Comparison of ENCODE assay signal across 1 cellular context in the genomic region with DNA sequence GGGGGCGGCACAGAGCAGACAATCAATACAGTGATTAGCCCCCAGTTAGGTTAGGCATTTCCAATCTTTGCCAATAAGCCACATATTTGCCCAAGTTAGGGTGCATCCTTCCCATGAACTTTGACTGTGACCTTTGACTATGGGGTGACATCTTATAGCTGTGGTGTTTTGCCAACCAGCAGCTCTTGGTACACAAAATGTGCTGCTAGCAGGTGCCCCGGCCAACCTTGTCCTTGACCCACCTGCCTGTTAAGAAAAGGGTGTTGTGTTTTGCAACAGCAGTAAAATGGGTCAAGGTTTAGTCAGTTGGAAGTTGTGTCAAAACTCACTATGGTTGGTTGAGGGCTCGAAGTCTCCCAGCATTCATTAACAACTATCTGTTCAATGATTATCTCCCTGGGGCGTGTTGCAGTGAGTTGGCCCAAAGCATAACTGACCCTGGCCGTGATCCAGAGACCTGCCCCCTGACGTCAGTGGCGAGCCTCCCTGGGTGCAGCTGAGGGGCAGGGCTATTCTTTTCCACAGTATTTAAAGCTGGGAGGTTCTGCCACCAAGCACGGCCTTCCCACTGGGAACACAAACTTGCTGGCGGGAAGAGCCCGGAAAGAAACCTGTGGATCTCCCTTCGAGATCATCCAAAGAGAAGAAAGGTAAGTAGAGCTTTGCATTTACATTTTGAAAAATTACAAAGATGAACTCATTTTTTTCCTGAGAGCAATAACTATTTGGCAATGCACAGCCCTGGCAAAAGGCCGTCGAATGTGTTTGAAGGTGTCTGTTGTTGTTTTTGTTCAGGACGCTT.
TF ChIP-seq lines count a peak whose summit lies in the region.

Gene PCK1 (plus strand): TSS at position 557 of the 802 bp plus-strand sequence. CDS start 302 bp downstream, outside the sequence.

TF ChIP-seq in HepG2, 621 proteins besides CTCF, POLR2A, EP300 and RAD21 (continued from another document and continues in another):
- peak; percentile 90; the same call in 1 of the 2 replicates for TF ChIP-seq ZBED4 (CRISPR knock-in tag; IDR thresholded peaks at IDR 0.05; ENCODE audit: borderline replicate concordance)
- TF ChIP-seq, protein P1, sequence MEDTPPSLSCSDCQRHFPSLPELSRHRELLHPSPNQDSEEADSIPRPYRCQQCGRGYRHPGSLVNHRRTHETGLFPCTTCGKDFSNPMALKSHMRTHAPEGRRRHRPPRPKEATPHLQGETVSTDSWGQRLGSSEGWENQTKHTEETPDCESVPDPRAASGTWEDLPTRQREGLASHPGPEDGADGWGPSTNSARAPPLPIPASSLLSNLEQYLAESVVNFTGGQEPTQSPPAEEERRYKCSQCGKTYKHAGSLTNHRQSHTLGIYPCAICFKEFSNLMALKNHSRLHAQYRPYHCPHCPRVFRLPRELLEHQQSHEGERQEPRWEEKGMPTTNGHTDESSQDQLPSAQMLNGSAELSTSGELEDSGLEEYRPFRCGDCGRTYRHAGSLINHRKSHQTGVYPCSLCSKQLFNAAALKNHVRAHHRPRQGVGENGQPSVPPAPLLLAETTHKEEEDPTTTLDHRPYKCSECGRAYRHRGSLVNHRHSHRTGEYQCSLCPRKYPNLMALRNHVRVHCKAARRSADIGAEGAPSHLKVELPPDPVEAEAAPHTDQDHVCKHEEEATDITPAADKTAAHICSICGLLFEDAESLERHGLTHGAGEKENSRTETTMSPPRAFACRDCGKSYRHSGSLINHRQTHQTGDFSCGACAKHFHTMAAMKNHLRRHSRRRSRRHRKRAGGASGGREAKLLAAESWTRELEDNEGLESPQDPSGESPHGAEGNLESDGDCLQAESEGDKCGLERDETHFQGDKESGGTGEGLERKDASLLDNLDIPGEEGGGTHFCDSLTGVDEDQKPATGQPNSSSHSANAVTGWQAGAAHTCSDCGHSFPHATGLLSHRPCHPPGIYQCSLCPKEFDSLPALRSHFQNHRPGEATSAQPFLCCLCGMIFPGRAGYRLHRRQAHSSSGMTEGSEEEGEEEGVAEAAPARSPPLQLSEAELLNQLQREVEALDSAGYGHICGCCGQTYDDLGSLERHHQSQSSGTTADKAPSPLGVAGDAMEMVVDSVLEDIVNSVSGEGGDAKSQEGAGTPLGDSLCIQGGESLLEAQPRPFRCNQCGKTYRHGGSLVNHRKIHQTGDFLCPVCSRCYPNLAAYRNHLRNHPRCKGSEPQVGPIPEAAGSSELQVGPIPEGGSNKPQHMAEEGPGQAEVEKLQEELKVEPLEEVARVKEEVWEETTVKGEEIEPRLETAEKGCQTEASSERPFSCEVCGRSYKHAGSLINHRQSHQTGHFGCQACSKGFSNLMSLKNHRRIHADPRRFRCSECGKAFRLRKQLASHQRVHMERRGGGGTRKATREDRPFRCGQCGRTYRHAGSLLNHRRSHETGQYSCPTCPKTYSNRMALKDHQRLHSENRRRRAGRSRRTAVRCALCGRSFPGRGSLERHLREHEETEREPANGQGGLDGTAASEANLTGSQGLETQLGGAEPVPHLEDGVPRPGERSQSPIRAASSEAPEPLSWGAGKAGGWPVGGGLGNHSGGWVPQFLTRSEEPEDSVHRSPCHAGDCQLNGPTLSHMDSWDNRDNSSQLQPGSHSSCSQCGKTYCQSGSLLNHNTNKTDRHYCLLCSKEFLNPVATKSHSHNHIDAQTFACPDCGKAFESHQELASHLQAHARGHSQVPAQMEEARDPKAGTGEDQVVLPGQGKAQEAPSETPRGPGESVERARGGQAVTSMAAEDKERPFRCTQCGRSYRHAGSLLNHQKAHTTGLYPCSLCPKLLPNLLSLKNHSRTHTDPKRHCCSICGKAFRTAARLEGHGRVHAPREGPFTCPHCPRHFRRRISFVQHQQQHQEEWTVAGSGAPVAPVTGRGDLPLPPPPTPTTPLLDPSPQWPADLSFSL (CRISPR knock-in tag; IDR thresholded peaks at IDR 0.05) = peak; percentile 76
- no peak for TF ChIP-seq NFKB2 (CRISPR knock-in tag; IDR thresholded peaks at IDR 0.05; ENCODE audit: borderline replicate concordance)
- TF ChIP-seq, protein P2, sequence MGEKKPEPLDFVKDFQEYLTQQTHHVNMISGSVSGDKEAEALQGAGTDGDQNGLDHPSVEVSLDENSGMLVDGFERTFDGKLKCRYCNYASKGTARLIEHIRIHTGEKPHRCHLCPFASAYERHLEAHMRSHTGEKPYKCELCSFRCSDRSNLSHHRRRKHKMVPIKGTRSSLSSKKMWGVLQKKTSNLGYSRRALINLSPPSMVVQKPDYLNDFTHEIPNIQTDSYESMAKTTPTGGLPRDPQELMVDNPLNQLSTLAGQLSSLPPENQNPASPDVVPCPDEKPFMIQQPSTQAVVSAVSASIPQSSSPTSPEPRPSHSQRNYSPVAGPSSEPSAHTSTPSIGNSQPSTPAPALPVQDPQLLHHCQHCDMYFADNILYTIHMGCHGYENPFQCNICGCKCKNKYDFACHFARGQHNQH (CRISPR knock-in tag; IDR thresholded peaks at IDR 0.05) = peak; percentile 100
- TF ChIP-seq ZBTB3 (CRISPR knock-in tag; IDR thresholded peaks at IDR 0.05; ENCODE audit: borderline replicate concordance, low read depth) = peak; percentile 86
- 0 out of 2 replicates have a peak, but pooled peaks have one; percentile 27 for TF ChIP-seq SNAPC2 (CRISPR knock-in tag; IDR thresholded peaks at IDR 0.05)
- TF ChIP-seq, protein P3, sequence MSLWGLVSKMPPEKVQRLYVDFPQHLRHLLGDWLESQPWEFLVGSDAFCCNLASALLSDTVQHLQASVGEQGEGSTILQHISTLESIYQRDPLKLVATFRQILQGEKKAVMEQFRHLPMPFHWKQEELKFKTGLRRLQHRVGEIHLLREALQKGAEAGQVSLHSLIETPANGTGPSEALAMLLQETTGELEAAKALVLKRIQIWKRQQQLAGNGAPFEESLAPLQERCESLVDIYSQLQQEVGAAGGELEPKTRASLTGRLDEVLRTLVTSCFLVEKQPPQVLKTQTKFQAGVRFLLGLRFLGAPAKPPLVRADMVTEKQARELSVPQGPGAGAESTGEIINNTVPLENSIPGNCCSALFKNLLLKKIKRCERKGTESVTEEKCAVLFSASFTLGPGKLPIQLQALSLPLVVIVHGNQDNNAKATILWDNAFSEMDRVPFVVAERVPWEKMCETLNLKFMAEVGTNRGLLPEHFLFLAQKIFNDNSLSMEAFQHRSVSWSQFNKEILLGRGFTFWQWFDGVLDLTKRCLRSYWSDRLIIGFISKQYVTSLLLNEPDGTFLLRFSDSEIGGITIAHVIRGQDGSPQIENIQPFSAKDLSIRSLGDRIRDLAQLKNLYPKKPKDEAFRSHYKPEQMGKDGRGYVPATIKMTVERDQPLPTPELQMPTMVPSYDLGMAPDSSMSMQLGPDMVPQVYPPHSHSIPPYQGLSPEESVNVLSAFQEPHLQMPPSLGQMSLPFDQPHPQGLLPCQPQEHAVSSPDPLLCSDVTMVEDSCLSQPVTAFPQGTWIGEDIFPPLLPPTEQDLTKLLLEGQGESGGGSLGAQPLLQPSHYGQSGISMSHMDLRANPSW (CRISPR knock-in tag; IDR thresholded peaks at IDR 0.05; ENCODE audit: borderline replicate concordance) = peak; percentile 96; the same call in 1 of the 2 replicates
- 0 out of 2 replicates have a peak, but pooled peaks have one; percentile 61 for TF ChIP-seq YEATS4 (CRISPR knock-in tag; IDR thresholded peaks at IDR 0.05; ENCODE audit: borderline replicate concordance)
- TF ChIP-seq, protein P4, sequence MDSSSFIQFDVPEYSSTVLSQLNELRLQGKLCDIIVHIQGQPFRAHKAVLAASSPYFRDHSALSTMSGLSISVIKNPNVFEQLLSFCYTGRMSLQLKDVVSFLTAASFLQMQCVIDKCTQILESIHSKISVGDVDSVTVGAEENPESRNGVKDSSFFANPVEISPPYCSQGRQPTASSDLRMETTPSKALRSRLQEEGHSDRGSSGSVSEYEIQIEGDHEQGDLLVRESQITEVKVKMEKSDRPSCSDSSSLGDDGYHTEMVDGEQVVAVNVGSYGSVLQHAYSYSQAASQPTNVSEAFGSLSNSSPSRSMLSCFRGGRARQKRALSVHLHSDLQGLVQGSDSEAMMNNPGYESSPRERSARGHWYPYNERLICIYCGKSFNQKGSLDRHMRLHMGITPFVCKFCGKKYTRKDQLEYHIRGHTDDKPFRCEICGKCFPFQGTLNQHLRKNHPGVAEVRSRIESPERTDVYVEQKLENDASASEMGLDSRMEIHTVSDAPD (CRISPR knock-in tag; IDR thresholded peaks at IDR 0.05) = peak; percentile 98
- no peak for TF ChIP-seq ZNF883 (CRISPR knock-in tag; IDR thresholded peaks at IDR 0.05; ENCODE audit: not compliant biosample characterization)
- TF ChIP-seq ZNF33B (CRISPR knock-in tag; IDR thresholded peaks at IDR 0.05) = peak; percentile 99
- TF ChIP-seq ZBTB7B (CRISPR knock-in tag; IDR thresholded peaks at IDR 0.05) = peak; percentile 67
- TF ChIP-seq, protein P5, sequence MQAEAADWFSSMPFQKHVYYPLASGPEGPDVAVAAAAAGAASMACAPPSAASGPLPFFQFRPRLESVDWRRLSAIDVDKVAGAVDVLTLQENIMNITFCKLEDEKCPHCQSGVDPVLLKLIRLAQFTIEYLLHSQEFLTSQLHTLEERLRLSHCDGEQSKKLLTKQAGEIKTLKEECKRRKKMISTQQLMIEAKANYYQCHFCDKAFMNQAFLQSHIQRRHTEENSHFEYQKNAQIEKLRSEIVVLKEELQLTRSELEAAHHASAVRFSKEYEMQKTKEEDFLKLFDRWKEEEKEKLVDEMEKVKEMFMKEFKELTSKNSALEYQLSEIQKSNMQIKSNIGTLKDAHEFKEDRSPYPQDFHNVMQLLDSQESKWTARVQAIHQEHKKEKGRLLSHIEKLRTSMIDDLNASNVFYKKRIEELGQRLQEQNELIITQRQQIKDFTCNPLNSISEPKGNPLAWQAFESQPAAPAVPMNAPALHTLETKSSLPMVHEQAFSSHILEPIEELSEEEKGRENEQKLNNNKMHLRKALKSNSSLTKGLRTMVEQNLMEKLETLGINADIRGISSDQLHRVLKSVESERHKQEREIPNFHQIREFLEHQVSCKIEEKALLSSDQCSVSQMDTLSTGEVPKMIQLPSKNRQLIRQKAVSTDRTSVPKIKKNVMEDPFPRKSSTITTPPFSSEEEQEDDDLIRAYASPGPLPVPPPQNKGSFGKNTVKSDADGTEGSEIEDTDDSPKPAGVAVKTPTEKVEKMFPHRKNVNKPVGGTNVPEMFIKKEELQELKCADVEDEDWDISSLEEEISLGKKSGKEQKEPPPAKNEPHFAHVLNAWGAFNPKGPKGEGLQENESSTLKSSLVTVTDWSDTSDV (CRISPR knock-in tag; IDR thresholded peaks at IDR 0.05) = no peak
- peak; percentile 62; the same call in 1 of the 2 replicates for TF ChIP-seq ZZZ3 (CRISPR knock-in tag; IDR thresholded peaks at IDR 0.05; ENCODE audit: borderline replicate concordance)
- TF ChIP-seq KDM2A (CRISPR knock-in tag; IDR thresholded peaks at IDR 0.05; ENCODE audit: borderline replicate concordance, low read depth) = peak; percentile 50; the same call in 1 of the 2 replicates
- TF ChIP-seq ZNF256 (CRISPR knock-in tag; conservative IDR thresholded peaks at IDR 0.05) = no peak
- TF ChIP-seq KAT8 (CRISPR knock-in tag; IDR thresholded peaks at IDR 0.05) = peak; percentile 82
- TF ChIP-seq ZNF430 (CRISPR knock-in tag; IDR thresholded peaks at IDR 0.05) = peak; percentile 95; the same call in 1 of the 2 replicates
- no peak for TF ChIP-seq NFRKB (IDR thresholded peaks at IDR 0.05)
- TF ChIP-seq, protein P6, sequence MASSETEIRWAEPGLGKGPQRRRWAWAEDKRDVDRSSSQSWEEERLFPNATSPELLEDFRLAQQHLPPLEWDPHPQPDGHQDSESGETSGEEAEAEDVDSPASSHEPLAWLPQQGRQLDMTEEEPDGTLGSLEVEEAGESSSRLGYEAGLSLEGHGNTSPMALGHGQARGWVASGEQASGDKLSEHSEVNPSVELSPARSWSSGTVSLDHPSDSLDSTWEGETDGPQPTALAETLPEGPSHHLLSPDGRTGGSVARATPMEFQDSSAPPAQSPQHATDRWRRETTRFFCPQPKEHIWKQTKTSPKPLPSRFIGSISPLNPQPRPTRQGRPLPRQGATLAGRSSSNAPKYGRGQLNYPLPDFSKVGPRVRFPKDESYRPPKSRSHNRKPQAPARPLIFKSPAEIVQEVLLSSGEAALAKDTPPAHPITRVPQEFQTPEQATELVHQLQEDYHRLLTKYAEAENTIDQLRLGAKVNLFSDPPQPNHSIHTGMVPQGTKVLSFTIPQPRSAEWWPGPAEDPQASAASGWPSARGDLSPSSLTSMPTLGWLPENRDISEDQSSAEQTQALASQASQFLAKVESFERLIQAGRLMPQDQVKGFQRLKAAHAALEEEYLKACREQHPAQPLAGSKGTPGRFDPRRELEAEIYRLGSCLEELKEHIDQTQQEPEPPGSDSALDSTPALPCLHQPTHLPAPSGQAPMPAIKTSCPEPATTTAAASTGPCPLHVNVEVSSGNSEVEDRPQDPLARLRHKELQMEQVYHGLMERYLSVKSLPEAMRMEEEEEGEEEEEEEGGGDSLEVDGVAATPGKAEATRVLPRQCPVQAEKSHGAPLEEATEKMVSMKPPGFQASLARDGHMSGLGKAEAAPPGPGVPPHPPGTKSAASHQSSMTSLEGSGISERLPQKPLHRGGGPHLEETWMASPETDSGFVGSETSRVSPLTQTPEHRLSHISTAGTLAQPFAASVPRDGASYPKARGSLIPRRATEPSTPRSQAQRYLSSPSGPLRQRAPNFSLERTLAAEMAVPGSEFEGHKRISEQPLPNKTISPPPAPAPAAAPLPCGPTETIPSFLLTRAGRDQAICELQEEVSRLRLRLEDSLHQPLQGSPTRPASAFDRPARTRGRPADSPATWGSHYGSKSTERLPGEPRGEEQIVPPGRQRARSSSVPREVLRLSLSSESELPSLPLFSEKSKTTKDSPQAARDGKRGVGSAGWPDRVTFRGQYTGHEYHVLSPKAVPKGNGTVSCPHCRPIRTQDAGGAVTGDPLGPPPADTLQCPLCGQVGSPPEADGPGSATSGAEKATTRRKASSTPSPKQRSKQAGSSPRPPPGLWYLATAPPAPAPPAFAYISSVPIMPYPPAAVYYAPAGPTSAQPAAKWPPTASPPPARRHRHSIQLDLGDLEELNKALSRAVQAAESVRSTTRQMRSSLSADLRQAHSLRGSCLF (CRISPR knock-in tag; IDR thresholded peaks at IDR 0.05; ENCODE audit: borderline replicate concordance) = no peak
- TF ChIP-seq ZFP36L1 (CRISPR knock-in tag; IDR thresholded peaks at IDR 0.05) = 0 out of 2 replicates have a peak, but pooled peaks have one; percentile 76
